In the genomic region with DNA sequence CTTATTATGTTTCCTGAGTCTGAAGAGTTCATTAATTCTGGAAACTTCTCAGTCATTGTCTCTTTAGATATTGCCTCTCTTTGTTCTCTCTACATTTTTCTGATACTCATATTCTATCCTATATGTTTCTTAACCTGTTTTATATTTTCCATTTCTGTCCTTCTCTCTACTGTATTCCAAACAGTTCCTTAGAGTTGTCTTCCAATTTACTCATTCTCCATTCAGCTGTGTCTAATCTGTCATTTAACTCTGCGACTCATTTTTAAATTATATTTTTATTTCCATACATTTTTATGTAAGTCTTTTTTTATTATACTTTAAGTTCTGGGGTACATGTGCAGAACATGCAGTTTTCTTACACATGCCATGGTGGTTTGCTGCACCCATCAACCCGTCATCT, we compare ENCODE assay signal across 17 cellular contexts.
DNase-seq lines count a peak whose midpoint lies in the region; TF ChIP-seq lines count a peak whose summit lies in the region.
"Had no signal": no experiment of that assay in that cellular context is flagged by ENCODE, and none has a peak within 500 bp of the region (broad histone marks: within the 10 kb centered on the region; RNA-seq: fewer than 3 reads in every experiment).

No MANE protein-coding gene starts in this region.

- H3K4me3 Mint-ChIP-seq in osteocyte (ENCODE audit: unreplicated experiment) (no peak overlapping the region), glutamatergic neuron (ENCODE audit: unreplicated experiment) (no peak overlapping the region)
- H3K4me3 Mint-ChIP-seq: CD4-positive, alpha-beta T cell; CD8-positive, alpha-beta T cell had no signal

- no peak overlapping the region for H2AFZ ChIP-seq in GM23248

- H3K4me3 ChIP-seq in BLaER1 treated with 17β-estradiol and CSF1 and Interleukin-3, amounts not matched to agents 10 nM and 100 nM: peak overlapping the region in 2 of 10 experiments; percentile 33 to 45; a peak in 2 of 20 replicates
- H3K4me3 ChIP-seq in GM23248: no peak overlapping the region
- H3K4me3 ChIP-seq: BLaER1, GM12878 had no signal

- H3K36me3 Mint-ChIP-seq in osteocyte (ENCODE audit: unreplicated experiment) (peaks cover 18% of the 10 kb centered on the region), glutamatergic neuron (ENCODE audit: unreplicated experiment) (peaks cover 25% of the 10 kb centered on the region)

- H3K27me3 Mint-ChIP-seq in osteocyte (ENCODE audit: unreplicated experiment) (no peaks in the 10 kb centered on the region), glutamatergic neuron (ENCODE audit: unreplicated experiment) (peaks cover 4% of the 10 kb centered on the region)
- H3K27me3 Mint-ChIP-seq: CD4-positive, alpha-beta T cell had no signal

- no peaks in the 10 kb centered on the region for H3K9me2 ChIP-seq in GM23248 (ENCODE audit: insufficient read depth)

- H3K27ac ChIP-seq in BLaER1 treated with 17β-estradiol and CSF1 and Interleukin-3, amounts not matched to agents 10 nM and 100 nM: peak overlapping the region in 6 of 11 experiments; percentile 16 to 96 (median 70); a peak in 7 of 22 replicates
- H3K27ac ChIP-seq in GM23248: no peak overlapping the region
- H3K27ac ChIP-seq: C4-2B had no signal

- H3K36me3 ChIP-seq in BLaER1 treated with 17β-estradiol and CSF1 and Interleukin-3, amounts not matched to agents 10 nM and 100 nM: peaks cover 8 to 30% (median 17%) of the 10 kb centered on the region in 11 experiments; a peak in 18 of 22 replicates
- H3K36me3 ChIP-seq in GM23248 (ENCODE audit: low read depth): no peaks in the 10 kb centered on the region
- H3K36me3 ChIP-seq: BE2C had no signal

- DNase-seq in GM23248 (peak; percentile 12), osteocyte (ENCODE audit: extremely low spot score, unreplicated experiment) (no peak), GM10266 (ENCODE audit: extremely low spot score) (no peak), glutamatergic neuron (no peak)
- DNase-seq: 8988T; ACHN; BE2C; Caco-2; Calu3; CD4-positive, alpha-beta T cell; CD8-positive, alpha-beta T cell; DMS79 treated with DMSO at 0.1 percent for 48 hours; GF-D8 had no signal

- H3F3A ChIP-seq in GM23248 (ENCODE audit: insufficient read depth): peaks cover 24% of the 10 kb centered on the region

- peaks cover 21% of the 10 kb centered on the region for H3K4me1 Mint-ChIP-seq in osteocyte (ENCODE audit: unreplicated experiment)
- H3K4me1 Mint-ChIP-seq in glutamatergic neuron (ENCODE audit: low read depth, unreplicated experiment): peaks cover 11% of the 10 kb centered on the region

- no peaks in the 10 kb centered on the region for H3K79me2 ChIP-seq in GM23248 (ENCODE audit: insufficient read depth)

- in situ Hi-C loops in GM23248 (cut with MboI): no loop called here

- H3K4me1 ChIP-seq in BLaER1 treated with 17β-estradiol and CSF1 and Interleukin-3, amounts not matched to agents 10 nM and 100 nM: peaks cover 16 to 50% (median 46%) of the 10 kb centered on the region in 10 experiments
- peaks cover 18% of the 10 kb centered on the region for H3K4me1 ChIP-seq in GM23248 (ENCODE audit: insufficient read depth)
- H3K4me1 ChIP-seq: Caco-2 had no signal

- TF ChIP-seq CTCF in osteocyte (IDR thresholded peaks at IDR 0.05) (no peak), GM10266 (IDR thresholded peaks at IDR 0.05; ENCODE audit: control insufficient read depth, insufficient read depth, low read depth, missing control alignments) (no peak), glutamatergic neuron (IDR thresholded peaks at IDR 0.05; ENCODE audit: partially characterized antibody, unreplicated experiment) (no peak)

- H3K9me3 Mint-ChIP-seq in osteocyte (ENCODE audit: unreplicated experiment) (peaks cover 19% of the 10 kb centered on the region), glutamatergic neuron (ENCODE audit: unreplicated experiment) (peaks cover 16% of the 10 kb centered on the region)

- H3K9me3 ChIP-seq in BLaER1 treated with 17β-estradiol and CSF1 and Interleukin-3, amounts not matched to agents 10 nM and 100 nM (replicated peaks in 1 of 11): peaks cover 68 to 90% (median 83%) of the 10 kb centered on the region in 11 experiments
- no peaks in the 10 kb centered on the region for H3K9me3 ChIP-seq in GM23248 (ENCODE audit: low read depth)

- H3K27ac Mint-ChIP-seq in osteocyte (ENCODE audit: unreplicated experiment) (peak overlapping the region; percentile 1), glutamatergic neuron (ENCODE audit: unreplicated experiment) (no peak overlapping the region)
- H3K27ac Mint-ChIP-seq: CD4-positive, alpha-beta T cell; CD8-positive, alpha-beta T cell had no signal

- H3K9ac ChIP-seq in BLaER1 treated with 17β-estradiol and CSF1 and Interleukin-3, amounts not matched to agents 10 nM and 100 nM: no peak overlapping the region
- H3K9ac ChIP-seq in GM23248: no peak overlapping the region
- H3K9ac ChIP-seq: BLaER1 had no signal

- H4K20me1 ChIP-seq in BLaER1 treated with 17β-estradiol and CSF1 and Interleukin-3, amounts not matched to agents 10 nM and 100 nM: no peaks in the 10 kb centered on the region
- no peaks in the 10 kb centered on the region for H4K20me1 ChIP-seq in GM23248 (ENCODE audit: insufficient read depth)
- H4K20me1 ChIP-seq: BLaER1 had no signal

- WGBS in GM23248 (ENCODE audit: low coverage in 1 of 2, low lambda C conversion rate in 2 of 2, missing lambda C conversion rate in 2 of 2), 2 experiments: 53 to 63% methylated on average over 2 of the region's 2 CpGs

- no peak overlapping the region for H3K4me2 ChIP-seq in BLaER1 treated with 17β-estradiol and CSF1 and Interleukin-3, amounts not matched to agents 10 nM and 100 nM
- no peak overlapping the region for H3K4me2 ChIP-seq in GM23248 (ENCODE audit: unreplicated experiment)

- H3K27me3 ChIP-seq in BLaER1 treated with 17β-estradiol and CSF1 and Interleukin-3, amounts not matched to agents 10 nM and 100 nM: no peaks in the 10 kb centered on the region
- H3K27me3 ChIP-seq in GM23248 (replicated peaks; ENCODE audit: insufficient read depth): no peaks in the 10 kb centered on the region
- H3K27me3 ChIP-seq: BE2C, BLaER1 had no signal
